In the genomic region with DNA sequence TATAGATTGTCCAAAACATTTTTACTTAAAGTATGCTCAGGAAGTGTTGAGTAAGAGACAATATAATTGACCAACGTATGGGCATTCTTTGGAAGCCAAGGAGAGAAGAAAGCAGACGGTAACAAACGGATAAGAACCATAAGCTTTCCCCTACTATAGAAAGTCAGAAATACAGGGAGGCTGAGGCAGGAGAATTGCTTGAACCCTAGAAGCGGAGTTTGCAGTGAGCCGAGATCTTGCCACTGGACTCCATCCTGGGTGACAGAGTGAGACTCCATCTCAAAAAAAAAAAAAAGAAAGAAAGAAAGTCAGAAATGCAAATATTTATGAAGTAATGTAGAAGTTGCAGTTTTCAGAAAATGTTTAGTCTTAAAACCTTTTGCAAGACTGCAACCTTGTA, we compare ENCODE assay signal across 30 cellular contexts.
"Had no signal": no experiment of that assay in that cellular context is flagged by ENCODE, and none has a peak within 500 bp of the region (broad histone marks: within the 10 kb centered on the region; RNA-seq: fewer than 3 reads in every experiment).

No MANE protein-coding gene starts in this region.

- H3K4me1 ChIP-seq: ascending aorta, breast epithelium had no signal

- H3K27ac ChIP-seq: adrenal gland, ascending aorta, body of pancreas, brain microvascular endothelial cell, breast epithelium, cardiac muscle cell had no signal

- H3K4me3 ChIP-seq: adrenal gland, ascending aorta, body of pancreas, breast epithelium, cardiac muscle cell had no signal

- H3K36me3 ChIP-seq: adrenal gland, ascending aorta, brain microvascular endothelial cell, breast epithelium, cardiac muscle cell had no signal

- H3K9me3 ChIP-seq: adrenal gland, ascending aorta, body of pancreas, breast epithelium had no signal

- H3K27me3 ChIP-seq: adrenal gland, ascending aorta, body of pancreas, brain microvascular endothelial cell, breast epithelium, cardiac muscle cell had no signal

- DNase-seq: activated effector memory CD4-positive, alpha-beta T cell treated with anti-CD3 and anti-CD28 coated beads, Interleukin-2, amount 50 U/mL, for 16 hours; activated effector memory CD4-positive, alpha-beta T cell treated with Interleukin-2 at 50 U/mL for 16 hours; activated gamma-delta T cell; activated gamma-delta T cell treated with Interleukin-2 at 50 U/mL for 16 hours; activated naive CD4-positive, alpha-beta T cell; activated naive CD4-positive, alpha-beta T cell treated with anti-CD3 and anti-CD28 coated beads for 36 hours; activated naive CD4-positive, alpha-beta T cell treated with anti-CD3 and anti-CD28 coated beads, Interleukin-2, amount 10 ng/mL, durations not matched to agents 7 days and 5 days; activated naive CD4-positive, alpha-beta T cell treated with anti-CD3 and anti-CD28 coated beads, Interleukin-2, amount 50 U/mL, for 16 hours; activated naive CD4-positive, alpha-beta T cell treated with Interleukin-2 at 50 U/mL for 16 hours; activated naive CD8-positive, alpha-beta T cell treated with anti-CD3 and anti-CD28 coated beads for 36 hours; activated naive CD8-positive, alpha-beta T cell treated with anti-CD3 and anti-CD28 coated beads, Interleukin-2, amount 10 ng/mL, durations not matched to agents 7 days and 5 days; activated naive CD8-positive, alpha-beta T cell treated with anti-CD3 and anti-CD28 coated beads, Interleukin-2, amount 50 U/mL, for 24 hours; activated T-cell treated with anti-CD3 and anti-CD28 coated beads, Interleukin-2, amount 50 U/mL, for 4 hours; activated T-cell treated with anti-CD3 and anti-CD28 coated beads, Interleukin-2, amount 50 U/mL, for 48 hours; activated T-cell treated with anti-CD3 and anti-CD28 coated beads, Interleukin-2, amount 50 U/mL, for 72 hours; adrenal gland; amniotic stem cell; amygdala; anterior cingulate cortex; aorta; body of pancreas; brain microvascular endothelial cell; caudate nucleus; central memory CD4-positive, alpha-beta T cell; cerebellar nuclear complex had no signal

- ATAC-seq: activated naive CD4-positive, alpha-beta T cell treated with anti-CD3 and anti-CD28 coated beads, Interleukin-2, amount 50 U/mL, for 72 hours; activated naive CD8-positive, alpha-beta T cell treated with anti-CD3 and anti-CD28 coated beads, Interleukin-2, amount 50 U/mL, for 24 hours; activated T-cell treated with anti-CD3 and anti-CD28 coated beads, Interleukin-2, amount 50 U/mL, for 4 hours; activated T-cell treated with anti-CD3 and anti-CD28 coated beads, Interleukin-2, amount 50 U/mL, for 72 hours; activated T-helper 17 cell treated with anti-CD3 and anti-CD28 coated beads, Interleukin-2, amount 50 U/mL, for 72 hours; body of pancreas had no signal
